In the genomic region with DNA sequence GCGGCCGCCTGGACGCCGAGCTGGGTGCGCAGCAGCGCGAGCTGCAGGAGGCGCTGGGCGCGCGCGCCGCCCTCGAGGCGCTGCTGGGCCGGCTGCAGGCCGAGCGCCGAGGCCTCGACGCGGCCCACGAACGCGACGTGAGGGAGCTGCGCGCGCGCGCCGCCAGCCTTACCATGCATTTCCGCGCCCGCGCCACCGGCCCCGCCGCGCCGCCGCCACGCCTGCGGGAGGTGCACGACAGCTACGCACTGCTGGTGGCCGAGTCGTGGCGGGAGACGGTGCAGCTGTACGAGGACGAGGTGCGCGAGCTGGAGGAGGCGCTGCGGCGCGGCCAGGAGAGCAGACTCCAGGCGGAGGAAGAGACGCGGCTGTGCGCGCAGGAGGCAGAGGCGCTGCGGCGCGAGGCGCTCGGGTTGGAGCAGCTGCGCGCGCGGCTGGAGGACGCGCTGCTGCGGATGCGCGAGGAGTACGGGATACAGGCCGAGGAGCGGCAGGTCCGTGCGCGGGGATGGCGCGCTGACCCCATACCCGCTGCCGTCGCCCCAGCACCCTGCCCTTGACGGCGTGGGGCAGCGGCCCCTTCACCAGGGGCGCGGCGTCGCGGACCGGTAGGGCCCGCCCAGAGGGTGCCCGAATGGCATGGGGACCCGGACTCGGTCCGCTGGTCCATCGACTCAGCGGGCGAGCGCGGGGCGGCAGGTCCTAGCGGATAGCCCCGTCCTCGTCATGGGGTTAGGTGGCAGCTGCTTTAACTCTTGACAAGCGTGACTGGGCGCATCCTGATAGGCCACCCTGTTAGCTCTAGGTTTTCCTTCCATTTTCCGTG, we compare ENCODE assay signal across 1 cellular context.
TF ChIP-seq lines count a peak whose summit lies in the region.

No MANE protein-coding gene starts in this region.

TF ChIP-seq in liver, 16 proteins besides CTCF, POLR2A, EP300 and RAD21 (continued from another document):
- TF ChIP-seq, protein P1, sequence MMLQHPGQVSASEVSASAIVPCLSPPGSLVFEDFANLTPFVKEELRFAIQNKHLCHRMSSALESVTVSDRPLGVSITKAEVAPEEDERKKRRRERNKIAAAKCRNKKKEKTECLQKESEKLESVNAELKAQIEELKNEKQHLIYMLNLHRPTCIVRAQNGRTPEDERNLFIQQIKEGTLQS (IDR thresholded peaks at IDR 0.05) = no peak
- TF ChIP-seq, protein P2, sequence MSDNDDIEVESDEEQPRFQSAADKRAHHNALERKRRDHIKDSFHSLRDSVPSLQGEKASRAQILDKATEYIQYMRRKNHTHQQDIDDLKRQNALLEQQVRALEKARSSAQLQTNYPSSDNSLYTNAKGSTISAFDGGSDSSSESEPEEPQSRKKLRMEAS (IDR thresholded peaks at IDR 0.05) = no peak
- TF ChIP-seq RXRA (IDR thresholded peaks at IDR 0.05) (no peak), JUND (IDR thresholded peaks at IDR 0.05) (no peak), FOXA2 (IDR thresholded peaks at IDR 0.05) (no peak), FOXA1 (IDR thresholded peaks at IDR 0.05) (no peak), HNF4G (IDR thresholded peaks at IDR 0.05) (no peak), HNF4A (conservative IDR thresholded peaks at IDR 0.05) (no peak)
